8 cellular contexts compared by ENCODE assay signal in genomic region chr1:224502459-224503160, GRCh38.
A peak's percentile ranks its signal among the peaks of the same experiment; 100 is the strongest.
DNase-seq lines count a peak whose midpoint lies in the region; ATAC-seq and TF ChIP-seq lines count a peak whose summit lies in the region.

No MANE protein-coding gene starts in this region.

- DNase-seq in SKM-1 treated with dmso at 0.1 percent for 144 hours (lab: John Stamatoyannopoulos, UW; ENCODE audit: unreplicated experiment) = peak; percentile 59
- no peak for DNase-seq in SKM-1 (lab: John Stamatoyannopoulos, UW; ENCODE audit: unreplicated experiment)
- DNase-seq in RPMI7951 (ENCODE audit: low read depth) = peak; percentile 31
- no peak for DNase-seq in left ventricle myocardium inferior
- no peak for DNase-seq in mesenteric fat pad (ENCODE audit: low spot score)

- TF ChIP-seq CTCF in left ventricle myocardium inferior (IDR thresholded peaks at IDR 0.05; ENCODE audit: borderline replicate concordance) = no peak

- H3K27ac ChIP-seq in left ventricle myocardium inferior (replicated peaks) = peak overlapping the region; percentile 89
- H3K27ac ChIP-seq in stomach smooth muscle (ENCODE audit: low read length) = peak overlapping the region; percentile 90

- intact Hi-C loops in left ventricle myocardium inferior (cut with micrococcal nuclease) = no loop called here

- peak overlapping the region; percentile 44 for H3K4me3 ChIP-seq in left ventricle myocardium inferior
- peak overlapping the region; percentile 50 to 60 for H3K4me3 ChIP-seq in stomach smooth muscle (ENCODE audit: low read length in 2 of 2)

- H3K27me3 ChIP-seq in left ventricle myocardium inferior (ENCODE audit: low read depth) (no peaks in the 10 kb centered on the region), stomach smooth muscle (ENCODE audit: control insufficient read depth in 1 of 2, insufficient read depth in 2 of 2, low read length in 2 of 2) (no peaks in the 10 kb centered on the region)

- H3K4me1 ChIP-seq in left ventricle myocardium inferior = peaks cover 63% of the 10 kb centered on the region
- H3K4me1 ChIP-seq in stomach smooth muscle (ENCODE audit: control insufficient read depth, insufficient read depth, low read length) = peaks cover 33% of the 10 kb centered on the region

- ATAC-seq in HG02884 (IDR thresholded peaks at IDR 0.05; ENCODE audit: unreplicated experiment) (no peak), HG03135 (IDR thresholded peaks at IDR 0.05; ENCODE audit: unreplicated experiment) (no peak)

- no peaks in the 10 kb centered on the region for H3K9me3 ChIP-seq in left ventricle myocardium inferior (replicated peaks)
- H3K9me3 ChIP-seq in stomach smooth muscle (ENCODE audit: control insufficient read depth in 2 of 2, low read length in 2 of 2) = no peaks in the 10 kb centered on the region

- H3K36me3 ChIP-seq in left ventricle myocardium inferior (no peaks in the 10 kb centered on the region), stomach smooth muscle (ENCODE audit: control insufficient read depth in 2 of 2, insufficient read depth in 2 of 2, low read length in 2 of 2) (no peaks in the 10 kb centered on the region)

- H3K9ac ChIP-seq in stomach smooth muscle (ENCODE audit: low read length in 2 of 2) = peak overlapping the region in 1 of 2 donors; percentile 79

Comparison
In these comparisons a context has a peak if more than half of its experiments do, and no peak if none do; other contexts are left out.
1. DNase-seq: peak in SKM-1 treated with dmso at 0.1 percent for 144 hours (single experiment) and RPMI7951 (single experiment); none in SKM-1 (single experiment), left ventricle myocardium inferior (single experiment) and mesenteric fat pad (single experiment).